1 cellular context compared by ENCODE assay signal in genomic region chr2:200525882-200526651, GRCh38.
TF ChIP-seq lines count a peak whose summit lies in the region.

Gene SGO2 (plus strand): TSS chr2:200526207. CDS start chr2:200532976, 6,769 bp downstream.

TF ChIP-seq in HepG2, 621 proteins besides CTCF, POLR2A, EP300 and RAD21 (continued from another document and continues in another):
- TF ChIP-seq HIC2 (CRISPR knock-in tag; IDR thresholded peaks at IDR 0.05; ENCODE audit: low read depth) (0 out of 2 replicates have a peak, but pooled peaks have one; percentile 57), UBTF (CRISPR knock-in tag; IDR thresholded peaks at IDR 0.05) (peak; percentile 85), ZNF513 (CRISPR knock-in tag; conservative IDR thresholded peaks at IDR 0.05) (no peak), ZBTB21 (CRISPR knock-in tag; IDR thresholded peaks at IDR 0.05) (0 out of 2 replicates have a peak, but pooled peaks have one; percentile 36), ZNF639 (CRISPR knock-in tag; conservative IDR thresholded peaks at IDR 0.05) (no peak; the same call in 1 of the 2 replicates), KDM6A (CRISPR knock-in tag; IDR thresholded peaks at IDR 0.05; ENCODE audit: low read depth) (no peak), CC2D1A (CRISPR knock-in tag; IDR thresholded peaks at IDR 0.05) (0 out of 2 replicates have a peak, but pooled peaks have one; percentile 12), KLF11 (CRISPR knock-in tag; IDR thresholded peaks at IDR 0.05) (0 out of 2 replicates have a peak, but pooled peaks have one; percentile 81), ZKSCAN5 (CRISPR knock-in tag; IDR thresholded peaks at IDR 0.05) (peak; percentile 66; the same call in 1 of the 2 replicates), NFE2L2 (IDR thresholded peaks at IDR 0.05; ENCODE audit: low read length) (no peak), ZSCAN12 (CRISPR knock-in tag; IDR thresholded peaks at IDR 0.05) (no peak), ZUFSP (CRISPR knock-in tag; IDR thresholded peaks at IDR 0.05; ENCODE audit: borderline replicate concordance) (no peak), ZNF329 (CRISPR knock-in tag; IDR thresholded peaks at IDR 0.05; ENCODE audit: low read depth) (peak; percentile 65; the same call in 1 of the 2 replicates), KMT2B (CRISPR knock-in tag; IDR thresholded peaks at IDR 0.05) (peak; percentile 98), TAF15 (IDR thresholded peaks at IDR 0.05; ENCODE audit: low read depth, low read length, poor library complexity, severe bottlenecking) (no peak), ZNF563 (CRISPR knock-in tag; IDR thresholded peaks at IDR 0.05) (no peak), ZNF558 (CRISPR knock-in tag; IDR thresholded peaks at IDR 0.05; ENCODE audit: borderline replicate concordance) (no peak; the same call in 1 of the 2 replicates), ZNF616 (CRISPR knock-in tag; IDR thresholded peaks at IDR 0.05; ENCODE audit: low read depth) (peak; percentile 79; the same call in 1 of the 2 replicates), FOSL2 (CRISPR knock-in tag; IDR thresholded peaks at IDR 0.05) (peak; percentile 60), DMTF1 (CRISPR knock-in tag; IDR thresholded peaks at IDR 0.05) (no peak), REL (CRISPR knock-in tag; conservative IDR thresholded peaks at IDR 0.05) (peak; percentile 89; the same call in 1 of the 2 replicates), ZNF567 (CRISPR knock-in tag; IDR thresholded peaks at IDR 0.05; ENCODE audit: borderline replicate concordance) (0 out of 2 replicates have a peak, but pooled peaks have one; percentile 64), MXI1 (IDR thresholded peaks at IDR 0.05; ENCODE audit: borderline replicate concordance, low read depth, low read length) (peak; percentile 93; the same call in 2 of the 3 replicates), KLF13 (CRISPR knock-in tag; IDR thresholded peaks at IDR 0.05) (no peak), FOXM1 (CRISPR knock-in tag; IDR thresholded peaks at IDR 0.05) (peak; percentile 90; the same call in 1 of the 2 replicates), ZFP36L1 (CRISPR knock-in tag; IDR thresholded peaks at IDR 0.05) (peak; percentile 87; the same call in 1 of the 2 replicates), KAT2B (IDR thresholded peaks at IDR 0.05; ENCODE audit: borderline replicate concordance, low read depth, low read length) (no peak), SP1 (IDR thresholded peaks at IDR 0.05) (no peak), SP1 (CRISPR knock-in tag; IDR thresholded peaks at IDR 0.05) (peak; percentile 99), POLR2AphosphoS5 (IDR thresholded peaks at IDR 0.05; ENCODE audit: low read depth, low read length) (peak; percentile 93), ZNF383 (CRISPR knock-in tag; IDR thresholded peaks at IDR 0.05; ENCODE audit: borderline replicate concordance) (no peak), BRCA1 (CRISPR knock-in tag; IDR thresholded peaks at IDR 0.05) (no peak), ZNF414 (CRISPR knock-in tag; IDR thresholded peaks at IDR 0.05) (no peak), ATF7 (IDR thresholded peaks at IDR 0.05) (no peak), ATF7 (CRISPR knock-in tag; IDR thresholded peaks at IDR 0.05) (no peak; the same call in none of the 2 replicates), ZNF484 (CRISPR knock-in tag; IDR thresholded peaks at IDR 0.05; ENCODE audit: borderline replicate concordance, low read depth) (no peak), ZNF10 (CRISPR knock-in tag; IDR thresholded peaks at IDR 0.05; ENCODE audit: borderline replicate concordance, low read depth) (no peak), ZNF737 (CRISPR knock-in tag; IDR thresholded peaks at IDR 0.05; ENCODE audit: borderline replicate concordance) (no peak), ZFAT (CRISPR knock-in tag; conservative IDR thresholded peaks at IDR 0.05) (no peak), ZNF644 (CRISPR knock-in tag; IDR thresholded peaks at IDR 0.05; ENCODE audit: low read depth) (0 out of 2 replicates have a peak, but pooled peaks have one; percentile 66), STAG1 (CRISPR knock-in tag; IDR thresholded peaks at IDR 0.05) (peak; percentile 21; the same call in 1 of the 2 replicates), TARDBP (CRISPR knock-in tag; IDR thresholded peaks at IDR 0.05) (peak; percentile 94), ZNF768 (CRISPR knock-in tag; IDR thresholded peaks at IDR 0.05) (peak; percentile 82; the same call in 1 of the 2 replicates), ZFP90 (CRISPR knock-in tag; IDR thresholded peaks at IDR 0.05; ENCODE audit: borderline replicate concordance) (peak; percentile 69), ATF4 (CRISPR knock-in tag; IDR thresholded peaks at IDR 0.05) (peak in 1 of 2 experiments; percentile 39; a peak in 1 of 4 replicates), ZFP82 (CRISPR knock-in tag; IDR thresholded peaks at IDR 0.05; ENCODE audit: borderline replicate concordance) (no peak)
- TF ChIP-seq, protein P1, sequence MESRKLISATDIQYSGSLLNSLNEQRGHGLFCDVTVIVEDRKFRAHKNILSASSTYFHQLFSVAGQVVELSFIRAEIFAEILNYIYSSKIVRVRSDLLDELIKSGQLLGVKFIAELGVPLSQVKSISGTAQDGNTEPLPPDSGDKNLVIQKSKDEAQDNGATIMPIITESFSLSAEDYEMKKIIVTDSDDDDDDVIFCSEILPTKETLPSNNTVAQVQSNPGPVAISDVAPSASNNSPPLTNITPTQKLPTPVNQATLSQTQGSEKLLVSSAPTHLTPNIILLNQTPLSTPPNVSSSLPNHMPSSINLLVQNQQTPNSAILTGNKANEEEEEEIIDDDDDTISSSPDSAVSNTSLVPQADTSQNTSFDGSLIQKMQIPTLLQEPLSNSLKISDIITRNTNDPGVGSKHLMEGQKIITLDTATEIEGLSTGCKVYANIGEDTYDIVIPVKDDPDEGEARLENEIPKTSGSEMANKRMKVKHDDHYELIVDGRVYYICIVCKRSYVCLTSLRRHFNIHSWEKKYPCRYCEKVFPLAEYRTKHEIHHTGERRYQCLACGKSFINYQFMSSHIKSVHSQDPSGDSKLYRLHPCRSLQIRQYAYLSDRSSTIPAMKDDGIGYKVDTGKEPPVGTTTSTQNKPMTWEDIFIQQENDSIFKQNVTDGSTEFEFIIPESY (CRISPR knock-in tag; IDR thresholded peaks at IDR 0.05), result peak; percentile 23; the same call in 1 of the 2 replicates
- TF ChIP-seq, protein P2, sequence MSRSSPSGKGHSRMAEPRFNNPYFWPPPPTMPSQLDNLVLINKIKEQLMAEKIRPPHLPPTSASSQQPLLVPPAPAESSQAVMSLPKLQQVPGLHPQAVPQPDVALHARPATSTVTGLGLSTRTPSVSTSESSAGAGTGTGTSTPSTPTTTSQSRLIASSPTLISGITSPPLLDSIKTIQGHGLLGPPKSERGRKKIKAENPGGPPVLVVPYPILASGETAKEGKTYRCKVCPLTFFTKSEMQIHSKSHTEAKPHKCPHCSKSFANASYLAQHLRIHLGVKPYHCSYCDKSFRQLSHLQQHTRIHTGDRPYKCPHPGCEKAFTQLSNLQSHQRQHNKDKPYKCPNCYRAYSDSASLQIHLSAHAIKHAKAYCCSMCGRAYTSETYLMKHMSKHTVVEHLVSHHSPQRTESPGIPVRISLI (CRISPR knock-in tag; IDR thresholded peaks at IDR 0.05; ENCODE audit: borderline replicate concordance), result peak; percentile 58; the same call in 1 of the 2 replicates
- TF ChIP-seq, protein P3, sequence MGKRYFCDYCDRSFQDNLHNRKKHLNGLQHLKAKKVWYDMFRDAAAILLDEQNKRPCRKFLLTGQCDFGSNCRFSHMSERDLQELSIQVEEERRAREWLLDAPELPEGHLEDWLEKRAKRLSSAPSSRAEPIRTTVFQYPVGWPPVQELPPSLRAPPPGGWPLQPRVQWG (CRISPR knock-in tag; IDR thresholded peaks at IDR 0.05; ENCODE audit: borderline replicate concordance, low read depth), result no peak
